In the genomic region with DNA sequence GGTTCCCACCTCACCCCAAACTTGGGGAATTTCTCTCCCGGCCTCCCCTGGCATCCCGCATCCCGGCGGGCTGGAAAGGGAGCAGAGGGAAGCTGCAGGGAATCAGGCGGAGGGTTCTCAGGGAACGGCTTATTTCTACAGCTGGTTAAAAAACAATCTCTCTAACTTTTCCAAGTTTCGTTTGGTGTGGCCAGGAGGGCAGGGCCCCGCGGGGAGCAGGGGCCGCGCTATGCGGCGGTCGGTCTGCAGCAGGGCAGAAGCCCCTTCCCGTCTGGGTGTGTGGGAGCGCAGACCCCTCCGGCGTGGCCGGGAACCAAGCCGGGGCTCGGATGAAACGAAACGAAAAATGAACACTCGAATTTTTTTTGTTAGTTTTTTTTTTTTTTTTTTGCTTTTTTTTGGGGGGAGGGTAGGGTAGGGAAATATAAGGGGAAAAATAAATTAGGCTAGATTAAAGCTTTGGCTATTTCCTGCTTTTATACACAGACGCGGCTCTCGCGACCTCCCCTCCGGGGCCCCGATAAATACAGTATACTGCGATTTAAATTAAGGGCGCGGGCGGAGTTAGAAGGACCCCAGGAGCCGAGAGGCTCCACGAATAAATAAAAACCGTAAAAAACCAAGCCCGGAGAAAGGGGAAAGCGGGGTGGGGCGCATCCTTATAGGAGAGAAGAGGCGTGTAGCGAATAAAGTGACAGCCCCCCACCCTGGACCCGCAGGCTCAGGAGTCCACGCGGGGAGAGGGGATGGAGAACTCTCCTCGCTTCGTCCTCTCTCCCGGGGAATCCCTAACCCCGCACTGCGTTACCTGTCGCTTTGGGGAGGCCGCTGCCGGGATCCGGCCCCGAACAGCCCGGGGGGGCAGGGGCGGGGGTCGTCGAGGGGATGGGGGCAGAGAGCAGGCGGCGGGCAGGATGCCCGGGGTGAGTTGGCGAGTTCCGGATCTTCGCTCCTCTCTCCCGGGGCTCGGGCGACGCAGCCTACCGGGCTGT, we compare ENCODE assay signal across 1 cellular context.
TF ChIP-seq lines count a peak whose summit lies in the region.

No MANE protein-coding gene starts in this region.

TF ChIP-seq in GM23338, 12 proteins besides CTCF, POLR2A, EP300 and RAD21 (continued from another document):
- peak; percentile 27 for TF ChIP-seq EZH2phosphoT487 (IDR thresholded peaks at IDR 0.05; ENCODE audit: unreplicated experiment)
